11 cellular contexts compared by ENCODE assay signal in genomic region chr6:125950293-125950692, GRCh38. TPM values are rescaled to one million over a fixed set of nuclear protein-coding genes. Genes with fewer than 3 reads are reported as not detected.
DNase-seq lines count a peak whose midpoint lies in the region; ATAC-seq and TF ChIP-seq lines count a peak whose summit lies in the region.
"Had no signal": no experiment of that assay in that cellular context is flagged by ENCODE, and none has a peak within 500 bp of the region (broad histone marks: within the 10 kb centered on the region; RNA-seq: fewer than 3 reads in every experiment).

No MANE protein-coding gene starts in this region.

- H3K23me2 ChIP-seq in H9 (ENCODE audit: insufficient read length, low read depth, low read length, poor library complexity, severe bottlenecking), result no peaks in the 10 kb centered on the region

- no peak overlapping the region for H3T11ph ChIP-seq in H9 (ENCODE audit: low read length)

- no peak overlapping the region for H3K9ac ChIP-seq in H9 (ENCODE audit: extremely low read depth, insufficient read length, low read length)

- ATAC-seq in activated T-helper 17 cell treated with anti-CD3 and anti-CD28 coated beads, Interleukin-2, amount 50 U/mL, for 72 hours (replicated peaks), result peak; percentile 90
- ATAC-seq in foreskin keratinocyte, result peak; percentile 74
- ATAC-seq in activated naive CD8-positive, alpha-beta T cell treated with anti-CD3 and anti-CD28 coated beads, Interleukin-2, amount 50 U/mL, for 24 hours, result no peak
- ATAC-seq in GM19455 (IDR thresholded peaks at IDR 0.05; ENCODE audit: unreplicated experiment), result no peak
- ATAC-seq: left colon had no signal

- no peaks in the 10 kb centered on the region for H4K20me1 ChIP-seq in H9 (ENCODE audit: control insufficient read depth, insufficient read depth, insufficient read length)

- no peak overlapping the region for H4K91ac ChIP-seq in H9 (ENCODE audit: insufficient read length, low read depth, low read length)

- H3K56ac ChIP-seq in H9 (ENCODE audit: insufficient read length, low read depth, low read length), result no peak overlapping the region

- no peak for TF ChIP-seq CTCF in Calu3 (IDR thresholded peaks at IDR 0.05; ENCODE audit: unreplicated experiment)
- no peak for TF ChIP-seq CTCF in H9 (conservative IDR thresholded peaks at IDR 0.05)
- no peak for TF ChIP-seq CTCF in foreskin keratinocyte (conservative IDR thresholded peaks at IDR 0.05)

- H3K4me1 Mint-ChIP-seq in Calu3 (ENCODE audit: low read depth, unreplicated experiment) (peaks cover 60% of the 10 kb centered on the region), H9 (peaks cover 2 to 8% of the 10 kb centered on the region in 2 experiments; a peak in 2 of 4 replicates)
- peaks cover 10% of the 10 kb centered on the region for H3K4me1 Mint-ChIP-seq in activated T-helper 17 cell treated with anti-CD3 and anti-CD28 coated beads, Interleukin-2, amount 50 U/mL, for 72 hours
- H3K4me1 Mint-ChIP-seq in activated naive CD8-positive, alpha-beta T cell treated with anti-CD3 and anti-CD28 coated beads, Interleukin-2, amount 50 U/mL, for 24 hours, result peaks cover 9% of the 10 kb centered on the region

- no peaks in the 10 kb centered on the region for H3K79me1 ChIP-seq in H9 (ENCODE audit: insufficient read depth, low read depth, low read length, poor library complexity, severe bottlenecking)

- intact Hi-C loops in Calu3 (cut with micrococcal nuclease; ENCODE audit: unreplicated experiment), result no loop called here

- no peak overlapping the region for H2AK5ac ChIP-seq in H9 (ENCODE audit: insufficient read length, low read length)

- no peak overlapping the region for H2AFZ ChIP-seq in H9 (ENCODE audit: low read length)

- no peak overlapping the region for H2BK20ac ChIP-seq in H9 (ENCODE audit: low read depth, low read length, poor library complexity, severe bottlenecking)

- H3K4me2 ChIP-seq in H9 (ENCODE audit: insufficient read depth, insufficient read length, low read length), result no peak overlapping the region

- H4K5ac ChIP-seq in H9 (ENCODE audit: insufficient read length, low read depth, low read length), result no peak overlapping the region

- H3K9me3 Mint-ChIP-seq in Calu3 (ENCODE audit: low read depth, unreplicated experiment) (peaks cover 6% of the 10 kb centered on the region), H9 (peaks cover 5 to 11% of the 10 kb centered on the region in 2 experiments; a peak in 3 of 5 replicates)
- H3K9me3 Mint-ChIP-seq in activated T-helper 17 cell treated with anti-CD3 and anti-CD28 coated beads, Interleukin-2, amount 50 U/mL, for 72 hours, result no peaks in the 10 kb centered on the region
- H3K9me3 Mint-ChIP-seq in activated naive CD8-positive, alpha-beta T cell treated with anti-CD3 and anti-CD28 coated beads, Interleukin-2, amount 50 U/mL, for 24 hours, result no peaks in the 10 kb centered on the region
- H3K9me3 Mint-ChIP-seq: nephron had no signal

- no peak overlapping the region for H2BK12ac ChIP-seq in H9 (ENCODE audit: insufficient read length, low read depth, low read length)

- H3K4ac ChIP-seq in H9 (ENCODE audit: low read depth, low read length), result no peak overlapping the region

- BruUV-seq in Calu3 (replicated peaks; lab: Mats Ljungman, UMichigan), result no TSS peak

- H3K9me3 ChIP-seq in H9 (ENCODE audit: control insufficient read depth, low read depth, low read length), result no peaks in the 10 kb centered on the region

- no peaks in the 10 kb centered on the region for H3K27me3 ChIP-seq in H9 (ENCODE audit: insufficient read depth, low read length)
- no peaks in the 10 kb centered on the region for H3K27me3 ChIP-seq in foreskin keratinocyte

- no peak overlapping the region for H2BK120ac ChIP-seq in H9 (ENCODE audit: low read depth, low read length, poor library complexity, severe bottlenecking)

- no peak overlapping the region for H3K27ac ChIP-seq in H9 (ENCODE audit: insufficient read length, low read depth, low read length)
- peak overlapping the region; percentile 86 for H3K27ac ChIP-seq in foreskin keratinocyte

- CTCF ChIA-PET in Calu3 (lab: Charles Lee), result no interaction called here

- H3K4me1 ChIP-seq in H9 (ENCODE audit: insufficient read depth, low read length) (no peaks in the 10 kb centered on the region), foreskin keratinocyte (peaks cover 26% of the 10 kb centered on the region)

- H3K27ac Mint-ChIP-seq in Calu3 (ENCODE audit: unreplicated experiment), result no peak overlapping the region
- no peak overlapping the region for H3K27ac Mint-ChIP-seq in H9
- no peak overlapping the region for H3K27ac Mint-ChIP-seq in activated T-helper 17 cell treated with anti-CD3 and anti-CD28 coated beads, Interleukin-2, amount 50 U/mL, for 72 hours
- H3K27ac Mint-ChIP-seq in activated naive CD8-positive, alpha-beta T cell treated with anti-CD3 and anti-CD28 coated beads, Interleukin-2, amount 50 U/mL, for 24 hours, result no peak overlapping the region
- H3K27ac Mint-ChIP-seq: nephron had no signal

- no peak overlapping the region for H3K4me3 Mint-ChIP-seq in Calu3 (ENCODE audit: low read depth, unreplicated experiment)
- H3K4me3 Mint-ChIP-seq in H9, result no peak overlapping the region
- H3K4me3 Mint-ChIP-seq in activated T-helper 17 cell treated with anti-CD3 and anti-CD28 coated beads, Interleukin-2, amount 50 U/mL, for 72 hours, result no peak overlapping the region
- no peak overlapping the region for H3K4me3 Mint-ChIP-seq in activated naive CD8-positive, alpha-beta T cell treated with anti-CD3 and anti-CD28 coated beads, Interleukin-2, amount 50 U/mL, for 24 hours
- H3K4me3 Mint-ChIP-seq: nephron had no signal

- no CpG with 5 or more reads among the region's 6 CpGs for WGBS in H9 (ENCODE audit: extremely low coverage, insufficient read length, low lambda C conversion rate)

- no peaks in the 10 kb centered on the region for H3K79me2 ChIP-seq in H9 (ENCODE audit: insufficient read depth, low read length)

- no peak overlapping the region for H2BK5ac ChIP-seq in H9 (ENCODE audit: insufficient read length, low read length)

- H3K23ac ChIP-seq in H9 (ENCODE audit: insufficient read length, low read depth, low read length), result no peak overlapping the region

- no peak overlapping the region for H3K14ac ChIP-seq in H9 (ENCODE audit: insufficient read depth, low read length)

- H4K8ac ChIP-seq in H9 (replicated peaks; ENCODE audit: insufficient read length, low read depth, low read length), result no peak overlapping the region

- DNase-seq in Calu3, result peak; percentile 30
- DNase-seq in H9, result peak; percentile 68
- peak in 1 of 2 donors; percentile 83 for DNase-seq in foreskin keratinocyte
- no peak for DNase-seq in activated naive CD8-positive, alpha-beta T cell treated with anti-CD3 and anti-CD28 coated beads, Interleukin-2, amount 50 U/mL, for 24 hours
- DNase-seq in NCI-H345 treated with DMSO at 0.1 percent for 48 hours (lab: John Stamatoyannopoulos, UW; ENCODE audit: unreplicated experiment), result no peak
- no peak for DNase-seq in NCI-H146 (lab: John Stamatoyannopoulos, UW)
- DNase-seq: left colon, NCI-H345 had no signal

- H3K36me3 Mint-ChIP-seq in Calu3 (ENCODE audit: insufficient read depth, unreplicated experiment) (peaks cover 9% of the 10 kb centered on the region), H9 (ENCODE audit: insufficient read depth in 1 of 3, low read depth in 3 of 3) (peaks cover 0 to 6% (median 0%) of the 10 kb centered on the region in 3 experiments; a peak in 3 of 7 replicates)
- no peaks in the 10 kb centered on the region for H3K36me3 Mint-ChIP-seq in activated T-helper 17 cell treated with anti-CD3 and anti-CD28 coated beads, Interleukin-2, amount 50 U/mL, for 72 hours (ENCODE audit: low read depth)
- no peaks in the 10 kb centered on the region for H3K36me3 Mint-ChIP-seq in activated naive CD8-positive, alpha-beta T cell treated with anti-CD3 and anti-CD28 coated beads, Interleukin-2, amount 50 U/mL, for 24 hours (ENCODE audit: low read depth)

- H2BK15ac ChIP-seq in H9 (ENCODE audit: low read depth, low read length), result no peak overlapping the region

- H3K27me3 Mint-ChIP-seq in Calu3 (ENCODE audit: unreplicated experiment), result no peaks in the 10 kb centered on the region
- peaks cover 4% of the 10 kb centered on the region for H3K27me3 Mint-ChIP-seq in H9 (ENCODE audit: low read depth)
- H3K27me3 Mint-ChIP-seq in activated T-helper 17 cell treated with anti-CD3 and anti-CD28 coated beads, Interleukin-2, amount 50 U/mL, for 72 hours, result peaks cover 4% of the 10 kb centered on the region
- peaks cover 10% of the 10 kb centered on the region for H3K27me3 Mint-ChIP-seq in activated naive CD8-positive, alpha-beta T cell treated with anti-CD3 and anti-CD28 coated beads, Interleukin-2, amount 50 U/mL, for 24 hours

- H3K18ac ChIP-seq in H9 (ENCODE audit: insufficient read length, low read depth, low read length), result no peak overlapping the region

RNA-seq across cellular contexts. Expression of gene HINT3, which starts 6.3 kb away (rescaled TPM):
- 13.9 and 15.1 TPM in 2 replicates for total RNA-seq in Calu3 (2022)
- total RNA-seq in H9 (2021), result 11.5 and 11.7 TPM in 2 replicates
- total RNA-seq in activated T-helper 17 cell treated with anti-CD3 and anti-CD28 coated beads, Interleukin-2, amount 50 U/mL, for 72 hours, result 1 to 10 TPM; 6.2 to 8.2 TPM
- 9.7 and 10.0 TPM in 2 replicates for total RNA-seq in foreskin keratinocyte
- 4.5 and 5.5 TPM in 2 replicates for polyA plus RNA-seq in foreskin keratinocyte

RNA-seq across cellular contexts. Expression of gene TRMT11, which starts 36.0 kb away (rescaled TPM):
- total RNA-seq in Calu3 (2022), result 20.2 and 27.7 TPM in 2 replicates
- total RNA-seq in H9 (2021), result 26.9 and 31.1 TPM in 2 replicates
- 10 to 100 TPM; 39.5 to 44.1 TPM for total RNA-seq in activated T-helper 17 cell treated with anti-CD3 and anti-CD28 coated beads, Interleukin-2, amount 50 U/mL, for 72 hours
- total RNA-seq in foreskin keratinocyte, result 16.0 and 19.8 TPM in 2 replicates
- polyA plus RNA-seq in foreskin keratinocyte, result 7.4 and 10.0 TPM in 2 replicates

Comparison
In these comparisons a context has a peak if more than half of its experiments do, and no peak if none do; other contexts are left out.
1. DNase-seq: peak in Calu3 (single experiment) and H9 (single experiment); none in activated naive CD8-positive, alpha-beta T cell treated with anti-CD3 and anti-CD28 coated beads, Interleukin-2, amount 50 U/mL, for 24 hours (single experiment), NCI-H345 treated with DMSO at 0.1 percent for 48 hours (single experiment) and NCI-H146 (single experiment).
2. ATAC-seq: peak in activated T-helper 17 cell treated with anti-CD3 and anti-CD28 coated beads, Interleukin-2, amount 50 U/mL, for 72 hours (single experiment) and foreskin keratinocyte (single experiment); none in activated naive CD8-positive, alpha-beta T cell treated with anti-CD3 and anti-CD28 coated beads, Interleukin-2, amount 50 U/mL, for 24 hours (single experiment) and GM19455 (single experiment).